1 cellular context compared by ENCODE assay signal in the genomic region with DNA sequence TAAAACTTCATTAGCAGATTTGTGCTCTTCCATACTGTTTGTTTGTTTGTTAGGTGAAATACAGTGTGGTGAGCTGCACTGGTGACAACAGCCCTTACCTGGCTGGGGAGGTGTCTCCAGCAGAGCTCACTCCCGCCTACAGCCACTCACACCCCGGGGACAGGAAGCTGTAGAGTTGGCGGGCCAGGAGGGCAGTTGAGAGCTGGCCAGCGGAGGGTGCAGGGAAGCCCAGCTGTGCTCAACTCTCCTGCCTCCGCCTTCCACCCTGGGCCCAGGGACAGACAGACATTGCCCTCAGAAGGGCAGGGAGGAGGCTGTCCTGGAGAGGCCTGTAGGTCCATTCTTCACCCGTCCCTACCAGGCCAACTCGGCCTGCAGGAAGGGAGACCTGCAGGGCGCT.
TF ChIP-seq lines count a peak whose summit lies in the region.

No MANE protein-coding gene starts in this region.

TF ChIP-seq in GM23338, 12 proteins besides CTCF, POLR2A, EP300 and RAD21 (continued from another document):
- TF ChIP-seq, protein P1, sequence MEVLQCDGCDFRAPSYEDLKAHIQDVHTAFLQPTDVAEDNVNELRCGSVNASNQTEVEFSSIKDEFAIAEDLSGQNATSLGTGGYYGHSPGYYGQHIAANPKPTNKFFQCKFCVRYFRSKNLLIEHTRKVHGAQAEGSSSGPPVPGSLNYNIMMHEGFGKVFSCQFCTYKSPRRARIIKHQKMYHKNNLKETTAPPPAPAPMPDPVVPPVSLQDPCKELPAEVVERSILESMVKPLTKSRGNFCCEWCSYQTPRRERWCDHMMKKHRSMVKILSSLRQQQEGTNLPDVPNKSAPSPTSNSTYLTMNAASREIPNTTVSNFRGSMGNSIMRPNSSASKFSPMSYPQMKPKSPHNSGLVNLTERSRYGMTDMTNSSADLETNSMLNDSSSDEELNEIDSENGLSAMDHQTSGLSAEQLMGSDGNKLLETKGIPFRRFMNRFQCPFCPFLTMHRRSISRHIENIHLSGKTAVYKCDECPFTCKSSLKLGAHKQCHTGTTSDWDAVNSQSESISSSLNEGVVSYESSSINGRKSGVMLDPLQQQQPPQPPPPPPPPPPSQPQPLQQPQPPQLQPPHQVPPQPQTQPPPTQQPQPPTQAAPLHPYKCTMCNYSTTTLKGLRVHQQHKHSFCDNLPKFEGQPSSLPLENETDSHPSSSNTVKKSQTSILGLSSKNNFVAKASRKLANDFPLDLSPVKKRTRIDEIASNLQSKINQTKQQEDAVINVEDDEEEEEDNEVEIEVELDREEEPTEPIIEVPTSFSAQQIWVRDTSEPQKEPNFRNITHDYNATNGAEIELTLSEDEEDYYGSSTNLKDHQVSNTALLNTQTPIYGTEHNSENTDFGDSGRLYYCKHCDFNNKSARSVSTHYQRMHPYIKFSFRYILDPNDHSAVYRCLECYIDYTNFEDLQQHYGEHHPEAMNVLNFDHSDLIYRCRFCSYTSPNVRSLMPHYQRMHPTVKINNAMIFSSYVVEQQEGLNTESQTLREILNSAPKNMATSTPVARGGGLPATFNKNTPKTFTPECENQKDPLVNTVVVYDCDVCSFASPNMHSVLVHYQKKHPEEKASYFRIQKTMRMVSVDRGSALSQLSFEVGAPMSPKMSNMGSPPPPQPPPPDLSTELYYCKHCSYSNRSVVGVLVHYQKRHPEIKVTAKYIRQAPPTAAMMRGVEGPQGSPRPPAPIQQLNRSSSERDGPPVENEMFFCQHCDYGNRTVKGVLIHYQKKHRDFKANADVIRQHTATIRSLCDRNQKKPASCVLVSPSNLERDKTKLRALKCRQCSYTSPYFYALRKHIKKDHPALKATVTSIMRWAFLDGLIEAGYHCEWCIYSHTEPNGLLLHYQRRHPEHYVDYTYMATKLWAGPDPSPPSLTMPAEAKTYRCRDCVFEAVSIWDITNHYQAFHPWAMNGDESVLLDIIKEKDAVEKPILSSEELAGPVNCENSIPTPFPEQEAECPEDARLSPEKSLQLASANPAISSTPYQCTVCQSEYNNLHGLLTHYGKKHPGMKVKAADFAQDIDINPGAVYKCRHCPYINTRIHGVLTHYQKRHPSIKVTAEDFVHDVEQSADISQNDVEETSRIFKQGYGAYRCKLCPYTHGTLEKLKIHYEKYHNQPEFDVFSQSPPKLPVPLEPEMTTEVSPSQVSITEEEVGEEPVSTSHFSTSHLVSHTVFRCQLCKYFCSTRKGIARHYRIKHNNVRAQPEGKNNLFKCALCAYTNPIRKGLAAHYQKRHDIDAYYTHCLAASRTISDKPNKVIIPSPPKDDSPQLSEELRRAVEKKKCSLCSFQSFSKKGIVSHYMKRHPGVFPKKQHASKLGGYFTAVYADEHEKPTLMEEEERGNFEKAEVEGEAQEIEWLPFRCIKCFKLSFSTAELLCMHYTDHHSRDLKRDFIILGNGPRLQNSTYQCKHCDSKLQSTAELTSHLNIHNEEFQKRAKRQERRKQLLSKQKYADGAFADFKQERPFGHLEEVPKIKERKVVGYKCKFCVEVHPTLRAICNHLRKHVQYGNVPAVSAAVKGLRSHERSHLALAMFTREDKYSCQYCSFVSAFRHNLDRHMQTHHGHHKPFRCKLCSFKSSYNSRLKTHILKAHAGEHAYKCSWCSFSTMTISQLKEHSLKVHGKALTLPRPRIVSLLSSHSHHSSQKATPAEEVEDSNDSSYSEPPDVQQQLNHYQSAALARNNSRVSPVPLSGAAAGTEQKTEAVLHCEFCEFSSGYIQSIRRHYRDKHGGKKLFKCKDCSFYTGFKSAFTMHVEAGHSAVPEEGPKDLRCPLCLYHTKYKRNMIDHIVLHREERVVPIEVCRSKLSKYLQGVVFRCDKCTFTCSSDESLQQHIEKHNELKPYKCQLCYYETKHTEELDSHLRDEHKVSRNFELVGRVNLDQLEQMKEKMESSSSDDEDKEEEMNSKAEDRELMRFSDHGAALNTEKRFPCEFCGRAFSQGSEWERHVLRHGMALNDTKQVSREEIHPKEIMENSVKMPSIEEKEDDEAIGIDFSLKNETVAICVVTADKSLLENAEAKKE (CRISPR knock-in tag; IDR thresholded peaks at IDR 0.05) = no peak
